In the genomic region with DNA sequence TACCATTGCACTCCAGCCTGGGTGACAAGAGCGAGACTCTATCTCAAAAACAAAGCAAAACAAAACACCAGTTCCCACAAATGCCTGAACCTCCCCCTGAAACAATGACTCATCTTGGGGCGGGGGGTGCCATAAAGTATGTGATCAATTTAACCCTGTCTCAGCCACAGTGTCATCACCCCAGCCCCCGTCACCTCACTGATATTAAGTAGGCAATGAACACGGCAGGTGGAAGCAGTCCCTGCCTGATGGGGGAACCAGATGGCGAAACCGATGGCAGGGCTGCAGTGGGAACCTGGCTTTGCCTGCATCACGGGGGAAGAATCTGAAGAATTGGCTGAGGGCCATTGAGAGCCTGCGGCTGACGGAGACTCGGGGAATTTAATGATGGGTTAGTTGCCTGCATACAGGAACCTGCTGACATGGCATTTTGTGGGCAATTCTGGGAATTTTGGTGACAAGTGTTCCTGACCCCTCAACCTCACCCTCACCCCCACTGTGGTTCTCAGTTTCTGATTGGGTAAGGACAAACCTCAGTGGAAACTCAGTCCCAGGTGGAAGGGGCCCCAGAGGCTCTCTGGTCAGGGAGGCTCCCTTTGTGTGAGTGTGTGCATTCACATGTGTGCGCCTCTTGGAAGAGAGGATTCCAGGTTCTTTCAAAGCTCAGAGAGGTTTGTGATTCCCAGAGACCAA, we compare ENCODE assay signal across 8 cellular contexts. TPM values are rescaled to one million over a fixed set of nuclear protein-coding genes. Genes with fewer than 3 reads are reported as not detected.
A peak's percentile ranks its signal among the peaks of the same experiment; 100 is the strongest.
DNase-seq lines count a peak whose midpoint lies in the region; ATAC-seq, FAIRE-seq and TF ChIP-seq lines count a peak whose summit lies in the region.

No MANE protein-coding gene starts in this region.

- H3K27me3 Mint-ChIP-seq in activated CD4-positive, alpha-beta T cell treated with anti-CD3 and anti-CD28 coated beads, Interleukin-2, amount 10 ng/mL, durations not matched to agents 24 days and 14 days = peaks cover 8% of the 10 kb centered on the region

- peak; percentile 88 for DNase-seq in ACHN
- DNase-seq in H54 (ENCODE audit: insufficient read length, low spot score) = peak; percentile 75
- DNase-seq in activated CD4-positive, alpha-beta T cell treated with anti-CD3 and anti-CD28 coated beads, Interleukin-2, amount 10 ng/mL, durations not matched to agents 24 days and 14 days = no peak
- peak; percentile 82 for DNase-seq in hepatocyte (ENCODE audit: low spot score)
- peak; percentile 83 for DNase-seq in stromal cell of bone marrow (ENCODE audit: low read depth)
- no peak for DNase-seq in NCI-H2029 treated with DMSO at 0.1 percent for 48 hours (lab: John Stamatoyannopoulos, UW)

- no peak overlapping the region for H3K4me3 ChIP-seq in hepatocyte

- no peaks in the 10 kb centered on the region for H3K79me2 ChIP-seq in hepatocyte

- H3K9me3 Mint-ChIP-seq in activated CD4-positive, alpha-beta T cell treated with anti-CD3 and anti-CD28 coated beads, Interleukin-2, amount 10 ng/mL, durations not matched to agents 24 days and 14 days = no peaks in the 10 kb centered on the region

- in situ Hi-C loops in ACHN (cut with HindIII; ENCODE audit: low pct_ligation_motif_present, low pct_unique_long_range_greater_than_20kb, low sequenced_read_pairs) = no loop called here

- peaks cover 16% of the 10 kb centered on the region for H3K4me1 ChIP-seq in hepatocyte (ENCODE audit: insufficient read depth)

- no peak overlapping the region for H3K27ac Mint-ChIP-seq in activated CD4-positive, alpha-beta T cell treated with anti-CD3 and anti-CD28 coated beads, Interleukin-2, amount 10 ng/mL, durations not matched to agents 24 days and 14 days

- no peak overlapping the region for H2AFZ ChIP-seq in hepatocyte

- no peaks in the 10 kb centered on the region for H3K9me3 ChIP-seq in hepatocyte (ENCODE audit: low read depth)

- no peaks in the 10 kb centered on the region for H3K36me3 ChIP-seq in hepatocyte (replicated peaks; ENCODE audit: insufficient read depth, low read depth)

- no peak for TF ChIP-seq POLR2A in H54 (IDR thresholded peaks at IDR 0.05; ENCODE audit: low read depth, low read length)

- peak; percentile 71 for FAIRE-seq in H54 (lab: Jason Lieb, UNC)

- no peaks in the 10 kb centered on the region for H3K36me3 Mint-ChIP-seq in activated CD4-positive, alpha-beta T cell treated with anti-CD3 and anti-CD28 coated beads, Interleukin-2, amount 10 ng/mL, durations not matched to agents 24 days and 14 days (ENCODE audit: low read depth)

- ATAC-seq in GM21367 (IDR thresholded peaks at IDR 0.05; ENCODE audit: unreplicated experiment) = no peak
- ATAC-seq in HG03439 (IDR thresholded peaks at IDR 0.05; ENCODE audit: unreplicated experiment) = no peak

- 29% methylated on average over 11 of the region's 11 CpGs for WGBS in hepatocyte (ENCODE audit: low lambda C conversion rate, missing lambda C conversion rate)

- H4K20me1 ChIP-seq in hepatocyte (ENCODE audit: insufficient read depth, poor library complexity, severe bottlenecking) = no peaks in the 10 kb centered on the region

- no peak overlapping the region for H3K4me2 ChIP-seq in hepatocyte

- H3K4me1 Mint-ChIP-seq in activated CD4-positive, alpha-beta T cell treated with anti-CD3 and anti-CD28 coated beads, Interleukin-2, amount 10 ng/mL, durations not matched to agents 24 days and 14 days = peaks cover 5% of the 10 kb centered on the region

- no peaks in the 10 kb centered on the region for H3K27me3 ChIP-seq in hepatocyte

- intact Hi-C loops in activated CD4-positive, alpha-beta T cell treated with anti-CD3 and anti-CD28 coated beads, Interleukin-2, amount 10 ng/mL, durations not matched to agents 24 days and 14 days (cut with micrococcal nuclease) = no loop called here

- no peak for TF ChIP-seq CTCF in hepatocyte (IDR thresholded peaks at IDR 0.05; ENCODE audit: poor library complexity)

- peak overlapping the region; percentile 16 for H3K4me3 Mint-ChIP-seq in activated CD4-positive, alpha-beta T cell treated with anti-CD3 and anti-CD28 coated beads, Interleukin-2, amount 10 ng/mL, durations not matched to agents 24 days and 14 days

- H3K27ac ChIP-seq in hepatocyte = no peak overlapping the region

- H3K9me2 ChIP-seq in hepatocyte (replicated peaks; ENCODE audit: insufficient read depth) = no peaks in the 10 kb centered on the region

RNA-seq across cellular contexts. Expression of a gene that starts 39.1 kb away (rescaled TPM):
- not detected in 2 replicates for total RNA-seq in activated CD4-positive, alpha-beta T cell treated with anti-CD3 and anti-CD28 coated beads, Interleukin-2, amount 10 ng/mL, durations not matched to agents 24 days and 14 days
- 1.8 and 2.4 TPM in 2 replicates for total RNA-seq in hepatocyte
- polyA plus RNA-seq in hepatocyte = 0.36 and 0.66 TPM in 2 replicates

Comparison
In these comparisons a context has a peak if more than half of its experiments do, and no peak if none do; other contexts are left out.
1. DNase-seq: peak in ACHN (single experiment), H54 (single experiment), hepatocyte (single experiment) and stromal cell of bone marrow (single experiment); none in activated CD4-positive, alpha-beta T cell treated with anti-CD3 and anti-CD28 coated beads, Interleukin-2, amount 10 ng/mL, durations not matched to agents 24 days and 14 days (single experiment) and NCI-H2029 treated with DMSO at 0.1 percent for 48 hours (single experiment).